In genomic region chrX:122245943-122246342, GRCh38 we compare ENCODE assay signal across 3 cellular contexts.
TF ChIP-seq lines count a peak whose summit lies in the region.

No MANE protein-coding gene starts in this region.

TF ChIP-seq in GM23338, 12 proteins besides CTCF, POLR2A, EP300 and RAD21:
- TF ChIP-seq ZNF114 (CRISPR knock-in tag; IDR thresholded peaks at IDR 0.05) (no peak), POLR2AphosphoS5 (IDR thresholded peaks at IDR 0.05; ENCODE audit: low read depth) (peak; percentile 15; the same call in 1 of the 2 replicates)

TF ChIP-seq in WTC11, 78 proteins besides CTCF, POLR2A, EP300 and RAD21:
- no peak for TF ChIP-seq SMAD4 (CRISPR knock-in tag; IDR thresholded peaks at IDR 0.05)
- TF ChIP-seq GABPB1 (CRISPR knock-in tag; IDR thresholded peaks at IDR 0.05): no peak
- TF ChIP-seq ELF4 (CRISPR knock-in tag; IDR thresholded peaks at IDR 0.05; ENCODE audit: low read depth): no peak
- TF ChIP-seq, protein P1, sequence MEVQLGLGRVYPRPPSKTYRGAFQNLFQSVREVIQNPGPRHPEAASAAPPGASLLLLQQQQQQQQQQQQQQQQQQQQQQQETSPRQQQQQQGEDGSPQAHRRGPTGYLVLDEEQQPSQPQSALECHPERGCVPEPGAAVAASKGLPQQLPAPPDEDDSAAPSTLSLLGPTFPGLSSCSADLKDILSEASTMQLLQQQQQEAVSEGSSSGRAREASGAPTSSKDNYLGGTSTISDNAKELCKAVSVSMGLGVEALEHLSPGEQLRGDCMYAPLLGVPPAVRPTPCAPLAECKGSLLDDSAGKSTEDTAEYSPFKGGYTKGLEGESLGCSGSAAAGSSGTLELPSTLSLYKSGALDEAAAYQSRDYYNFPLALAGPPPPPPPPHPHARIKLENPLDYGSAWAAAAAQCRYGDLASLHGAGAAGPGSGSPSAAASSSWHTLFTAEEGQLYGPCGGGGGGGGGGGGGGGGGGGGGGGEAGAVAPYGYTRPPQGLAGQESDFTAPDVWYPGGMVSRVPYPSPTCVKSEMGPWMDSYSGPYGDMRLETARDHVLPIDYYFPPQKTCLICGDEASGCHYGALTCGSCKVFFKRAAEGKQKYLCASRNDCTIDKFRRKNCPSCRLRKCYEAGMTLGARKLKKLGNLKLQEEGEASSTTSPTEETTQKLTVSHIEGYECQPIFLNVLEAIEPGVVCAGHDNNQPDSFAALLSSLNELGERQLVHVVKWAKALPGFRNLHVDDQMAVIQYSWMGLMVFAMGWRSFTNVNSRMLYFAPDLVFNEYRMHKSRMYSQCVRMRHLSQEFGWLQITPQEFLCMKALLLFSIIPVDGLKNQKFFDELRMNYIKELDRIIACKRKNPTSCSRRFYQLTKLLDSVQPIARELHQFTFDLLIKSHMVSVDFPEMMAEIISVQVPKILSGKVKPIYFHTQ (CRISPR knock-in tag; IDR thresholded peaks at IDR 0.05): 0 out of 2 replicates have a peak, but pooled peaks have one; percentile 60
- TF ChIP-seq NR1H2 (CRISPR knock-in tag; IDR thresholded peaks at IDR 0.05): no peak
- TF ChIP-seq FOXK1 (CRISPR knock-in tag; IDR thresholded peaks at IDR 0.05): no peak

TF ChIP-seq in H1, 55 proteins besides CTCF, POLR2A, EP300 and RAD21:
- TF ChIP-seq HDAC6 (IDR thresholded peaks at IDR 0.05; ENCODE audit: low read depth, low read length): no peak
- TF ChIP-seq POLR2AphosphoS5 (IDR thresholded peaks at IDR 0.05; ENCODE audit: low read depth, low read length): 0 out of 2 replicates have a peak, but pooled peaks have one; percentile 60
